24 cellular contexts compared by ENCODE assay signal in the genomic region with DNA sequence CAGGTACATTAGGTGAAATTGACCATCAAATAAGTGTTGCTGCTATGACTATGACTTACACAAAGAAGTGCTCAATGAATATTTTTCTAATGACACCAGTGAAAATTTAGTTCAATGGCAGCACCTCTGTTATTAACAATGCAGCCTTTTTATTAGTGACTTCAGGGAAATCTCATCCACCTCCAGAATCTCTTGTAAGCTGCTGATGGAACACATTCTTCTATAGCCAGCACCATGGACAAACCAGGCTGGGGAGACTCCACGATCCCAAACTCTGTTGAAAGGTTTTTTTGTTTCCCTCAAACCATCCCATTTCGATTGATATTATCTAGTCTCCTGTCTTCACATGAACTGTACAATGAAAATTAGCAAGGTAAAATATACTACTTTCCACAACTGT.
A peak's percentile ranks its signal among the peaks of the same experiment; 100 is the strongest.
DNase-seq lines count a peak whose midpoint lies in the region; ATAC-seq, FAIRE-seq and TF ChIP-seq lines count a peak whose summit lies in the region.
"Had no signal": no experiment of that assay in that cellular context is flagged by ENCODE, and none has a peak within 500 bp of the region (broad histone marks: within the 10 kb centered on the region; RNA-seq: fewer than 3 reads in every experiment).

No MANE protein-coding gene starts in this region.

- ATAC-seq in GM12878 (no peak), HG03432 (IDR thresholded peaks at IDR 0.05; ENCODE audit: unreplicated experiment) (no peak), HG02884 (IDR thresholded peaks at IDR 0.05; ENCODE audit: unreplicated experiment) (no peak), HG03025 (IDR thresholded peaks at IDR 0.05; ENCODE audit: low FRiP score, unreplicated experiment) (no peak)
- ATAC-seq: GM23338, HCT116, K562 had no signal

- no peak overlapping the region for H3K27ac ChIP-seq in GM12878 (ENCODE audit: control insufficient read depth, insufficient read depth)
- H3K27ac ChIP-seq: BLaER1, HL-60 had no signal

- no peaks in the 10 kb centered on the region for H3K79me2 ChIP-seq in GM12878 (ENCODE audit: control insufficient read depth, insufficient read depth, low read length)

- BruUV-seq in GM12878 (replicated peaks; lab: Mats Ljungman, UMichigan) = no TSS peak

- POLR2A ChIA-PET in GM12878 (lab: Charles Lee) = no interaction called here

- no peak overlapping the region for H3K4me2 ChIP-seq in GM12878 (ENCODE audit: control insufficient read depth, insufficient read depth)
- H3K4me2 ChIP-seq: BLaER1, GM23338 had no signal

- TF ChIP-seq CTCF in D721Med (IDR thresholded peaks at IDR 0.05; ENCODE audit: insufficient read depth, missing control alignments) (no peak), GM12878 (IDR thresholded peaks at IDR 0.05 in 2 of 3, conservative IDR thresholded peaks at IDR 0.05 in 1 of 3; ENCODE audit: control insufficient read depth in 2 of 3, extremely low read depth in 1 of 3, insufficient read depth in 1 of 3, low read depth in 3 of 3, low read length in 3 of 3) (no peak)

- H4K20me1 ChIP-seq in GM12878 (ENCODE audit: control insufficient read depth, insufficient read depth) = no peaks in the 10 kb centered on the region
- H4K20me1 ChIP-seq: BLaER1 had no signal

- TF ChIP-seq RAD21 in GM12878 (IDR thresholded peaks at IDR 0.05; ENCODE audit: insufficient read depth, low read depth, low read length) = no peak

- DNase-seq in D721Med (ENCODE audit: insufficient read length, low spot score) (no peak), NCI-H82 treated with DMSO at 0.1 percent for 48 hours (lab: John Stamatoyannopoulos, UW; ENCODE audit: unreplicated experiment) (peak; percentile 8), GM12878 (ENCODE audit: low read depth, low spot score) (no peak), medulla oblongata (ENCODE audit: extremely low spot score) (peak; percentile 15), HT-29 (ENCODE audit: low spot score) (no peak)
- DNase-seq: 8988T; Calu3; CD4-positive, alpha-beta memory T cell; DMS 273 treated with DMSO at 0.1 percent for 48 hours; DMS53; DND-41; EL; H7; HFFc6 had no signal

- no peak overlapping the region for H3K9ac ChIP-seq in GM12878 (ENCODE audit: control insufficient read depth, insufficient read depth, low read length)
- H3K9ac ChIP-seq: BLaER1 had no signal

- TF ChIP-seq EP300 in GM12878 (IDR thresholded peaks at IDR 0.05; ENCODE audit: borderline replicate concordance in 1 of 2, control insufficient read depth in 1 of 2, low read depth in 2 of 2, low read length in 2 of 2) = no peak

- H3K4me1 ChIP-seq in GM12878 (ENCODE audit: control insufficient read depth, insufficient read depth, low read length) = no peaks in the 10 kb centered on the region
- H3K4me1 ChIP-seq: BLaER1 had no signal

- RAD21 ChIA-PET in GM12878 (lab: Charles Lee; ENCODE audit: unreplicated experiment) = interaction anchor here (0.9 kb wide), 1 partner anchor 310 kb away, joined by 3 read pairs; no protein-coding TSS in a partner anchor

- intact Hi-C loops in GM12878 (cut with micrococcal nuclease; ENCODE audit: unreplicated experiment) = no loop called here

- peaks cover 0 to 2% of the 10 kb centered on the region in 2 experiments; a peak in 3 of 4 replicates for H3K36me3 ChIP-seq in GM12878 (ENCODE audit: control insufficient read depth in 2 of 2, insufficient read depth in 2 of 2, low read length in 1 of 2)
- H3K36me3 ChIP-seq: BLaER1 had no signal

- TF ChIP-seq POLR2A in GM12878 (IDR thresholded peaks at IDR 0.05; ENCODE audit: low read depth, low read length) = no peak

- CTCF ChIA-PET in GM12878 (lab: Yijun Ruan, JAX) = interaction anchor here (1.0 to 1.1 kb wide), 3 partner anchors 11 to 85 kb away, joined by 3 read pairs; no protein-coding TSS in a partner anchor

- peak; percentile 51 for FAIRE-seq in D721Med (lab: Jason Lieb, UNC)
- FAIRE-seq in GM12878 (lab: Jason Lieb, UNC) = peak; percentile 83
- FAIRE-seq: GM12892, HTR-8/SVneo, K562 had no signal

- in situ Hi-C loops in GM12878 (cut with MboI) = no loop called here

- H3K4me3 ChIP-seq in GM12878 = no peak overlapping the region
- H3K4me3 ChIP-seq: BLaER1, GM23338, K562 had no signal

- H3K9me3 ChIP-seq in GM12878 (replicated peaks; ENCODE audit: control insufficient read depth, insufficient read depth, low read length) = no peaks in the 10 kb centered on the region
- H3K9me3 ChIP-seq: BLaER1 had no signal

- SMC1A ChIA-PET in GM12878 (lab: Charles Lee; ENCODE audit: uncharacterized antibody, unreplicated experiment) = interaction anchor here (1.1 kb wide), 1 partner anchor 433 kb away, joined by 3 read pairs; no protein-coding TSS in a partner anchor

- H3K27me3 ChIP-seq in GM12878 (replicated peaks in 1 of 2; ENCODE audit: control insufficient read depth in 2 of 2, insufficient read depth in 2 of 2, low read length in 1 of 2) = no peaks in the 10 kb centered on the region
- H3K27me3 ChIP-seq: BLaER1 had no signal

- 66% methylated on average over 2 of the region's 2 CpGs for WGBS in GM12878 (ENCODE audit: insufficient coverage, insufficient replicate concordance, low lambda C conversion rate, missing lambda C conversion rate)

- H2AFZ ChIP-seq in GM12878 (ENCODE audit: control insufficient read depth, low read depth, low read length) = no peak overlapping the region
- H2AFZ ChIP-seq: GM23338 had no signal

TF ChIP-seq in GM12878, 131 proteins besides CTCF, POLR2A, EP300 and RAD21:
- TF ChIP-seq ZNF622 (IDR thresholded peaks at IDR 0.05) (no peak), CHD2 (IDR thresholded peaks at IDR 0.05; ENCODE audit: borderline replicate concordance, low read depth, low read length) (no peak)
- TF ChIP-seq, protein P1, sequence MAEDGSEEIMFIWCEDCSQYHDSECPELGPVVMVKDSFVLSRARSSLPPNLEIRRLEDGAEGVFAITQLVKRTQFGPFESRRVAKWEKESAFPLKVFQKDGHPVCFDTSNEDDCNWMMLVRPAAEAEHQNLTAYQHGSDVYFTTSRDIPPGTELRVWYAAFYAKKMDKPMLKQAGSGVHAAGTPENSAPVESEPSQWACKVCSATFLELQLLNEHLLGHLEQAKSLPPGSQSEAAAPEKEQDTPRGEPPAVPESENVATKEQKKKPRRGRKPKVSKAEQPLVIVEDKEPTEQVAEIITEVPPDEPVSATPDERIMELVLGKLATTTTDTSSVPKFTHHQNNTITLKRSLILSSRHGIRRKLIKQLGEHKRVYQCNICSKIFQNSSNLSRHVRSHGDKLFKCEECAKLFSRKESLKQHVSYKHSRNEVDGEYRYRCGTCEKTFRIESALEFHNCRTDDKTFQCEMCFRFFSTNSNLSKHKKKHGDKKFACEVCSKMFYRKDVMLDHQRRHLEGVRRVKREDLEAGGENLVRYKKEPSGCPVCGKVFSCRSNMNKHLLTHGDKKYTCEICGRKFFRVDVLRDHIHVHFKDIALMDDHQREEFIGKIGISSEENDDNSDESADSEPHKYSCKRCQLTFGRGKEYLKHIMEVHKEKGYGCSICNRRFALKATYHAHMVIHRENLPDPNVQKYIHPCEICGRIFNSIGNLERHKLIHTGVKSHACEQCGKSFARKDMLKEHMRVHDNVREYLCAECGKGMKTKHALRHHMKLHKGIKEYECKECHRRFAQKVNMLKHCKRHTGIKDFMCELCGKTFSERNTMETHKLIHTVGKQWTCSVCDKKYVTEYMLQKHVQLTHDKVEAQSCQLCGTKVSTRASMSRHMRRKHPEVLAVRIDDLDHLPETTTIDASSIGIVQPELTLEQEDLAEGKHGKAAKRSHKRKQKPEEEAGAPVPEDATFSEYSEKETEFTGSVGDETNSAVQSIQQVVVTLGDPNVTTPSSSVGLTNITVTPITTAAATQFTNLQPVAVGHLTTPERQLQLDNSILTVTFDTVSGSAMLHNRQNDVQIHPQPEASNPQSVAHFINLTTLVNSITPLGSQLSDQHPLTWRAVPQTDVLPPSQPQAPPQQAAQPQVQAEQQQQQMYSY (CRISPR knock-in tag; IDR thresholded peaks at IDR 0.05) = no peak

Comparison
In these comparisons a context has a peak if more than half of its experiments do, and no peak if none do; other contexts are left out.
1. DNase-seq: peak in NCI-H82 treated with DMSO at 0.1 percent for 48 hours (single experiment) and medulla oblongata (single experiment); none in D721Med (single experiment), GM12878 (single experiment) and HT-29 (single experiment).